In genomic region chr2:10278029-10278762, GRCh38 we compare ENCODE assay signal across 8 cellular contexts. TPM values are rescaled to one million over a fixed set of nuclear protein-coding genes. Genes with fewer than 3 reads are reported as not detected.
DNase-seq lines count a peak whose midpoint lies in the region; ATAC-seq and TF ChIP-seq lines count a peak whose summit lies in the region.

No MANE protein-coding gene starts in this region.

- H3K9me3 ChIP-seq in body of pancreas (no peaks in the 10 kb centered on the region), vagina (no peaks in the 10 kb centered on the region), A673 (ENCODE audit: low read depth, low read length, poor library complexity, severe bottlenecking) (no peaks in the 10 kb centered on the region)

- ATAC-seq in body of pancreas (peak; percentile 67), HG02970 (IDR thresholded peaks at IDR 0.05; ENCODE audit: low FRiP score, unreplicated experiment) (no peak)

- TF ChIP-seq POLR2A in body of pancreas (IDR thresholded peaks at IDR 0.05) (peak in 2 of 3 donors; percentile 15 to 26), vagina (IDR thresholded peaks at IDR 0.05) (no peak)

- DNase-seq in Kasumi-1 (lab: John Stamatoyannopoulos, UW) (peak; percentile 84 to 87), body of pancreas (peak; percentile 44 to 80 (median 48)), mucosa of gallbladder (ENCODE audit: low spot score) (peak; percentile 79), vagina (ENCODE audit: extremely low spot score in 2 of 2) (no peak), SHP77 (lab: John Stamatoyannopoulos, UW) (no peak), A673 (ENCODE audit: low spot score) (no peak)

- H2AFZ ChIP-seq in ACC112 (ENCODE audit: low read length, unreplicated experiment), result peak overlapping the region; percentile 64

- CTCF ChIA-PET in A673 (lab: Charles Lee), result no interaction called here

- no TSS peak for BruUV-seq in A673 (replicated peaks; lab: Mats Ljungman, UMichigan)

- H3K4me3 ChIP-seq in ACC112 (ENCODE audit: low read depth, low read length), result peak overlapping the region; percentile 5
- no peak overlapping the region for H3K4me3 ChIP-seq in body of pancreas
- no peak overlapping the region for H3K4me3 ChIP-seq in vagina
- H3K4me3 ChIP-seq in A673 (ENCODE audit: low read depth, low read length, poor library complexity, severe bottlenecking), result no peak overlapping the region

- H3K36me3 ChIP-seq in ACC112 (ENCODE audit: insufficient read depth, low read length), result no peaks in the 10 kb centered on the region
- no peaks in the 10 kb centered on the region for H3K36me3 ChIP-seq in body of pancreas (replicated peaks in 1 of 2; ENCODE audit: insufficient read depth in 1 of 2, low read depth in 2 of 2)
- H3K36me3 ChIP-seq in vagina, result no peaks in the 10 kb centered on the region
- no peaks in the 10 kb centered on the region for H3K36me3 ChIP-seq in A673 (ENCODE audit: insufficient read depth, low read length, poor library complexity, severe bottlenecking)

- POLR2A ChIA-PET in A673 (lab: Charles Lee; ENCODE audit: low non-redundant PET), result no interaction called here

- TF ChIP-seq CTCF in body of pancreas (IDR thresholded peaks at IDR 0.05) (no peak), vagina (IDR thresholded peaks at IDR 0.05) (no peak), A673 (conservative IDR thresholded peaks at IDR 0.05; ENCODE audit: low read depth, low read length) (no peak)

- 54 to 60% methylated on average over 19 of the region's 19 CpGs for WGBS in body of pancreas, 2 donors

- H3K27me3 ChIP-seq in ACC112 (ENCODE audit: insufficient read depth, low read length) (no peaks in the 10 kb centered on the region), body of pancreas (no peaks in the 10 kb centered on the region), vagina (no peaks in the 10 kb centered on the region), A673 (replicated peaks; ENCODE audit: insufficient read depth, low read depth, low read length, poor library complexity) (no peaks in the 10 kb centered on the region)

- intact Hi-C loops in body of pancreas (cut with DNase I) (no loop called here), vagina (cut with DNase I) (no loop called here), A673 (cut with micrococcal nuclease; ENCODE audit: unreplicated experiment) (no loop called here)

- H3K79me2 ChIP-seq in ACC112 (ENCODE audit: control insufficient read depth, insufficient read depth, low read length, unreplicated experiment), result no peaks in the 10 kb centered on the region

- H3K4me1 ChIP-seq in ACC112 (ENCODE audit: control insufficient read depth, insufficient read depth, low read length, unreplicated experiment) (peaks cover 28% of the 10 kb centered on the region), body of pancreas (peaks cover 20% of the 10 kb centered on the region), vagina (peaks cover 17% of the 10 kb centered on the region), A673 (ENCODE audit: insufficient read depth, low read length, poor library complexity, severe bottlenecking) (no peaks in the 10 kb centered on the region)

- H3K27ac ChIP-seq in ACC112 (ENCODE audit: low read depth, low read length) (peak overlapping the region; percentile 63), body of pancreas (peak overlapping the region in 3 of 4 donors; percentile 10 to 70 (median 66)), vagina (peak overlapping the region; percentile 73), A673 (ENCODE audit: low read depth, low read length, poor library complexity, severe bottlenecking) (no peak overlapping the region)

RNA-seq across cellular contexts. Expression of gene HPCAL1, which starts 24.5 kb away (rescaled TPM):
- total RNA-seq in body of pancreas (10 to 100 TPM; 41.0 to 66.3 TPM), mucosa of gallbladder (44.0 TPM), vagina (43.7 TPM), A673 (2021) (9.7 and 10.6 TPM in 2 replicates)

Comparison
In these comparisons a context has a peak if more than half of its experiments do, and no peak if none do; other contexts are left out.
1. DNase-seq: peak in Kasumi-1 (2 of 2), body of pancreas (4 of 4) and mucosa of gallbladder (single experiment); none in vagina (0 of 2), SHP77 (0 of 2) and A673 (single experiment).
2. POLR2A ChIP-seq: peak in body of pancreas (2 of 3); none in vagina (0 of 2).